16 cellular contexts compared by ENCODE assay signal in the genomic region with DNA sequence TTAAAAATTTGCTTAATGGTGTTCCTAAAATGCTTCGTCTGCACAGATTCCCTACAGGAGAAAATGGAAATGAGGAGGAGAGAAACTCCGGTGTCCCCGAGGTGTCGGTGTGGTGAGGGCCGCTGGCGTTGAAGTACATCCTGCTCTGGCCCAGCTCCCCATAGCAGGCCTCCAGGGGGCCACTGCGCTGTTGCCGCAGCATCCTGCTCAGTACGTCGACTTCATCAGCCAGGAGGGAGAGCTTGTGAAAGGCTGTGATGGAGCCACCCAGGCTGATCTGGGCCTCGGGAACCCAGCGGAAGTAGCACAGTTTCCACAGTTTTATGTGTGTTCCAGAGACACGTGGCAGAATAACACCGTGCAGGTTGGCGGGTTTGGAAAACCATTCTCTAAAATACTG.
"Had no signal": no experiment of that assay in that cellular context is flagged by ENCODE, and none has a peak within 500 bp of the region (broad histone marks: within the 10 kb centered on the region; RNA-seq: fewer than 3 reads in every experiment).

No MANE protein-coding gene starts in this region.

- H3K4me3 ChIP-seq: colonic mucosa, stomach, testis, upper lobe of right lung had no signal

- H3K4me1 Mint-ChIP-seq: activated B cell treated with CpG ODN at 0.5 μM for 24 hours; activated CD4-positive, alpha-beta T cell treated with anti-CD3 and anti-CD28 coated beads, Interleukin-2, amount 10 ng/mL, durations not matched to agents 7 days and 5 days; activated naive CD4-positive, alpha-beta T cell treated with anti-CD3 and anti-CD28 coated beads, Interleukin-2, amount 10 ng/mL, durations not matched to agents 7 days and 5 days; memory B cell had no signal

- H3K4me1 ChIP-seq: colonic mucosa, testis, upper lobe of right lung had no signal

- ATAC-seq: left ventricle myocardium superior, sciatic nerve, upper lobe of right lung had no signal

- H3K27me3 ChIP-seq: colonic mucosa, stomach, testis, upper lobe of right lung had no signal

- H3K4me3 Mint-ChIP-seq: activated B cell treated with CpG ODN at 0.5 μM for 24 hours; activated CD4-positive, alpha-beta T cell treated with anti-CD3 and anti-CD28 coated beads, Interleukin-2, amount 10 ng/mL, durations not matched to agents 7 days and 5 days; activated naive CD4-positive, alpha-beta T cell treated with anti-CD3 and anti-CD28 coated beads, Interleukin-2, amount 10 ng/mL, durations not matched to agents 7 days and 5 days; memory B cell had no signal

- FAIRE-seq: astrocyte had no signal

- H3K9me3 Mint-ChIP-seq: activated B cell treated with CpG ODN at 0.5 μM for 24 hours; activated CD4-positive, alpha-beta T cell treated with anti-CD3 and anti-CD28 coated beads, Interleukin-2, amount 10 ng/mL, durations not matched to agents 7 days and 5 days; activated naive CD4-positive, alpha-beta T cell treated with anti-CD3 and anti-CD28 coated beads, Interleukin-2, amount 10 ng/mL, durations not matched to agents 7 days and 5 days; activated T-helper 2 cell treated with anti-CD3 and anti-CD28 coated beads, Interferon-gamma antibody, Interleukin-2, Interleukin-4, amounts not matched to agents 10 μg/mL and 5 μg/mL and 100 μg/mL, durations not matched to agents 14 hours and 24 hours and 36 hours; memory B cell had no signal

- H3K27me3 Mint-ChIP-seq: activated B cell treated with CpG ODN at 0.5 μM for 24 hours; activated CD4-positive, alpha-beta T cell treated with anti-CD3 and anti-CD28 coated beads, Interleukin-2, amount 10 ng/mL, durations not matched to agents 7 days and 5 days; activated naive CD4-positive, alpha-beta T cell treated with anti-CD3 and anti-CD28 coated beads, Interleukin-2, amount 10 ng/mL, durations not matched to agents 7 days and 5 days; memory B cell had no signal

- DNase-seq: activated B cell treated with CpG ODN at 0.5 μM for 24 hours; activated CD4-positive, alpha-beta T cell treated with anti-CD3 and anti-CD28 coated beads, Interleukin-2, amount 10 ng/mL, durations not matched to agents 7 days and 5 days; activated naive CD4-positive, alpha-beta T cell treated with anti-CD3 and anti-CD28 coated beads, Interleukin-2, amount 10 ng/mL, durations not matched to agents 7 days and 5 days; colonic mucosa; foreskin fibroblast; hypothalamus; kidney glomerular epithelial cell; left ventricle myocardium superior; stomach; T-helper 2 cell; testis; upper lobe of right lung had no signal

- H3K9me3 ChIP-seq: colonic mucosa, stomach, testis, upper lobe of right lung had no signal

- H3K27ac Mint-ChIP-seq: activated B cell treated with CpG ODN at 0.5 μM for 24 hours; activated CD4-positive, alpha-beta T cell treated with anti-CD3 and anti-CD28 coated beads, Interleukin-2, amount 10 ng/mL, durations not matched to agents 7 days and 5 days; activated naive CD4-positive, alpha-beta T cell treated with anti-CD3 and anti-CD28 coated beads, Interleukin-2, amount 10 ng/mL, durations not matched to agents 7 days and 5 days; activated T-helper 2 cell treated with anti-CD3 and anti-CD28 coated beads, Interferon-gamma antibody, Interleukin-2, Interleukin-4, amounts not matched to agents 10 μg/mL and 5 μg/mL and 100 μg/mL, durations not matched to agents 14 hours and 24 hours and 36 hours had no signal

- H3K27ac ChIP-seq: colonic mucosa, testis, upper lobe of right lung had no signal
